Comparison of ENCODE assay signal across 20 cellular contexts in the genomic region with DNA sequence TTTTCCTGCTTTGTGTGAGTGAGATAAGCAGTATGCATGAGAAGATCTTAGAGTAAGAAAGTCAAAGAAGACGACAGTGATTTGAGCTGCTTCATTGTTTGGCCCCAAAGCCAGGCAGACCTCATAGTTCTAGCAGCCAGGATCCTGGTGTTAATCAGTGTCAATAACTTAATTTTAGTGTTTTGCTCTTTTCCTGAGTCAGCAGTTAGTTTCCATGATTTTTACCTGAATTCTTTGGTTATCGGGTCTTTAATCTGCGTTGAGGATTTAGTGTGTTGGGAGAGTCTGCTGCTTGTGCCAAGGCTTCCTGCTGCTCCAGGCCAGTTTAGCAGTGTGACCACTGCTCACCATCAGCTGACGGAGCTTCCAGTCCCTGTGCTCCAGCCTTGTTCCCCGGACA.
DNase-seq lines count a peak whose midpoint lies in the region; ATAC-seq, FAIRE-seq and TF ChIP-seq lines count a peak whose summit lies in the region.
"Had no signal": no experiment of that assay in that cellular context is flagged by ENCODE, and none has a peak within 500 bp of the region (broad histone marks: within the 10 kb centered on the region; RNA-seq: fewer than 3 reads in every experiment).

No MANE protein-coding gene starts in this region.

- in situ Hi-C loops in HepG2 (cut with HindIII; ENCODE audit: extremely low pct_ligation_motif_present, low pct_unique_long_range_greater_than_20kb) = no loop called here

- H2BK120ac ChIP-seq in H1 (replicated peaks; ENCODE audit: low read depth, low read length) = no peak overlapping the region

- no peaks in the 10 kb centered on the region for H3K79me2 ChIP-seq in HepG2 (ENCODE audit: insufficient read depth, low read length)
- H3K79me2 ChIP-seq in H1 (ENCODE audit: control insufficient read depth in 1 of 2, insufficient read depth in 2 of 2, low read length in 2 of 2) = no peaks in the 10 kb centered on the region
- no peaks in the 10 kb centered on the region for H3K79me2 ChIP-seq in neural progenitor cell (ENCODE audit: low read depth)

- H2AK5ac ChIP-seq in H1 (ENCODE audit: low read depth, low read length) = no peak overlapping the region

- H2BK15ac ChIP-seq in H1 (ENCODE audit: low read length) = no peak overlapping the region

- POLR2A ChIA-PET in HepG2 (lab: Yijun Ruan, JAX) (no interaction called here), H1 (lab: Charles Lee; ENCODE audit: partially characterized antibody) (interaction anchor here (1.0 kb wide), 1 partner anchor 9 kb away, joined by 4 read pairs; no protein-coding TSS in a partner anchor)

- H3K4me1 Mint-ChIP-seq in neural progenitor cell = no peaks in the 10 kb centered on the region
- H3K4me1 Mint-ChIP-seq: CD4-positive, alpha-beta memory T cell had no signal

- H2BK20ac ChIP-seq in H1 (ENCODE audit: low read length) = no peak overlapping the region

- no peaks in the 10 kb centered on the region for H3K23me2 ChIP-seq in H1 (ENCODE audit: low read depth, low read length)

- H3K14ac ChIP-seq in H1 (ENCODE audit: insufficient read length) = no peak overlapping the region

- no peak overlapping the region for H3K4me3 ChIP-seq in HepG2 (replicated peaks in 1 of 3; ENCODE audit: insufficient read depth in 1 of 3, low read depth in 2 of 3, low read length in 3 of 3)
- no peak overlapping the region for H3K4me3 ChIP-seq in right lobe of liver
- H3K4me3 ChIP-seq in H1 (ENCODE audit: extremely low read depth in 1 of 4, insufficient read depth in 2 of 4, low read depth in 3 of 4, low read length in 4 of 4) = no peak overlapping the region
- no peak overlapping the region for H3K4me3 ChIP-seq in neural progenitor cell
- H3K4me3 ChIP-seq: GM23248 had no signal

- no peak overlapping the region for H3K27ac ChIP-seq in HepG2 (ENCODE audit: extremely low read length, insufficient read depth, low read length)
- no peak overlapping the region for H3K27ac ChIP-seq in right lobe of liver
- no peak overlapping the region for H3K27ac ChIP-seq in H1 (ENCODE audit: low read depth, low read length)
- no peak overlapping the region for H3K27ac ChIP-seq in neural progenitor cell
- H3K27ac ChIP-seq: 22Rv1, GM23248 had no signal

- H3K4ac ChIP-seq in H1 (replicated peaks; ENCODE audit: insufficient read length, low read depth, low read length) = no peak overlapping the region

- H3K9ac ChIP-seq in HepG2 (ENCODE audit: insufficient read depth, low read depth, low read length) = no peak overlapping the region
- H3K9ac ChIP-seq in H1 (replicated peaks in 1 of 4; ENCODE audit: extremely low read depth in 1 of 4, low read depth in 3 of 4, low read length in 3 of 4) = no peak overlapping the region
- no peak overlapping the region for H3K9ac ChIP-seq in neural progenitor cell
- H3K9ac ChIP-seq: GM23248 had no signal

- BruUV-seq in HepG2 (replicated peaks; lab: Mats Ljungman, UMichigan) = no TSS peak

- no peaks in the 10 kb centered on the region for H4K20me1 ChIP-seq in HepG2 (ENCODE audit: insufficient read depth, low read length)
- no peaks in the 10 kb centered on the region for H4K20me1 ChIP-seq in H1 (replicated peaks in 1 of 2; ENCODE audit: control insufficient read depth in 1 of 2, insufficient read depth in 2 of 2, low read length in 2 of 2)
- H4K20me1 ChIP-seq in neural progenitor cell (ENCODE audit: low read depth) = no peaks in the 10 kb centered on the region

- H3K36me3 Mint-ChIP-seq in neural progenitor cell = peaks cover 18% of the 10 kb centered on the region
- H3K36me3 Mint-ChIP-seq: CD4-positive, alpha-beta memory T cell had no signal

- ATAC-seq in HepG2 (no peak), right lobe of liver (no peak), GM19324 (IDR thresholded peaks at IDR 0.05; ENCODE audit: low FRiP score, unreplicated experiment) (no peak)
- ATAC-seq: HCT116 had no signal

- no peak overlapping the region for H4K5ac ChIP-seq in H1 (ENCODE audit: insufficient read length, low read depth, low read length)

- H3K36me3 ChIP-seq in HepG2 (replicated peaks in 1 of 2; ENCODE audit: control insufficient read depth in 1 of 2, insufficient read depth in 2 of 2, low read length in 2 of 2) (no peaks in the 10 kb centered on the region), right lobe of liver (no peaks in the 10 kb centered on the region), H1 (ENCODE audit: control insufficient read depth in 2 of 4, insufficient read depth in 4 of 4, low read length in 3 of 4) (no peaks in the 10 kb centered on the region), neural progenitor cell (no peaks in the 10 kb centered on the region)

- peaks cover 2% of the 10 kb centered on the region for H3K27me3 Mint-ChIP-seq in neural progenitor cell (ENCODE audit: insufficient read depth, low read depth)

- H2BK5ac ChIP-seq in H1 (ENCODE audit: low read depth, low read length) = no peak overlapping the region

- H3K27me3 ChIP-seq in HepG2 (ENCODE audit: control insufficient read depth in 1 of 2, insufficient read depth in 2 of 2, low read length in 2 of 2) (no peaks in the 10 kb centered on the region), right lobe of liver (no peaks in the 10 kb centered on the region), H1 (replicated peaks in 1 of 4; ENCODE audit: control insufficient read depth in 3 of 4, extremely low read depth in 1 of 4, insufficient read depth in 3 of 4, low read length in 3 of 4) (no peaks in the 10 kb centered on the region), neural progenitor cell (no peaks in the 10 kb centered on the region)

- no peak overlapping the region for H3K56ac ChIP-seq in H1 (replicated peaks; ENCODE audit: insufficient read length, low read depth, low read length)

- no peak overlapping the region for H4K91ac ChIP-seq in H1 (replicated peaks; ENCODE audit: insufficient read length, low read length)

- no peak for DNase-seq in HepG2 (ENCODE audit: low spot score)
- DNase-seq in right lobe of liver = no peak
- DNase-seq in H1 (ENCODE audit: low read depth in 1 of 2, low spot score in 2 of 2) = no peak
- DNase-seq in neural progenitor cell (ENCODE audit: low spot score) = peak; percentile 3
- DNase-seq in kidney tubule cell (ENCODE audit: low spot score) = no peak
- no peak for DNase-seq in T-helper 9 cell
- DNase-seq: ACHN; C1 segment of cervical spinal cord; Calu3; CD4-positive, alpha-beta memory T cell; COR-L47; DMS79 treated with DMSO at 0.1 percent for 48 hours; GF-D8; GM23248; H9 had no signal

- TF ChIP-seq POLR2A in HepG2 (IDR thresholded peaks at IDR 0.05; ENCODE audit: insufficient read depth in 1 of 2, low read depth in 2 of 2, low read length in 2 of 2) (no peak), right lobe of liver (IDR thresholded peaks at IDR 0.05) (no peak), H1 (IDR thresholded peaks at IDR 0.05; ENCODE audit: control extremely low read depth in 1 of 2, low read depth in 2 of 2, low read length in 2 of 2) (no peak)

- intact Hi-C loops in HepG2 (cut with micrococcal nuclease; ENCODE audit: unreplicated experiment) = no loop called here
- intact Hi-C loops in right lobe of liver (cut with DNase I) = no loop called here

- WGBS in HepG2 (ENCODE audit: low lambda C conversion rate) = 60% methylated on average over 3 of the region's 5 CpGs
- 100% methylated on average over 4 of the region's 5 CpGs for WGBS in right lobe of liver (ENCODE audit: insufficient coverage, low coverage, low lambda C conversion rate, missing lambda C conversion rate)
- 75% methylated on average over 5 of the region's 5 CpGs; no CpG with 5 or more reads in 1 of the 2 experiments for WGBS in H1 (ENCODE audit: extremely low coverage in 1 of 2, insufficient coverage in 1 of 2, insufficient read length in 1 of 2, insufficient replicate concordance in 2 of 2, low coverage in 1 of 2, low lambda C conversion rate in 2 of 2, missing lambda C conversion rate in 1 of 2), 2 experiments

- FAIRE-seq in HepG2 (lab: Jason Lieb, UNC) (no peak), H1 (lab: Jason Lieb, UNC) (no peak)
- FAIRE-seq: A204.1, GM12891 had no signal

- H3K23ac ChIP-seq in H1 (ENCODE audit: insufficient read length) = no peak overlapping the region

- H3K4me2 ChIP-seq in HepG2 (ENCODE audit: low read depth, low read length) = no peak overlapping the region
- no peak overlapping the region for H3K4me2 ChIP-seq in H1 (ENCODE audit: insufficient read depth in 1 of 2, low read depth in 2 of 2, low read length in 2 of 2)
- no peak overlapping the region for H3K4me2 ChIP-seq in neural progenitor cell

- TF ChIP-seq EP300 in HepG2 (IDR thresholded peaks at IDR 0.05; ENCODE audit: low read depth in 2 of 2, low read length in 2 of 2) (no peak), HepG2 (CRISPR knock-in tag; IDR thresholded peaks at IDR 0.05; ENCODE audit: borderline replicate concordance) (no peak), H1 (IDR thresholded peaks at IDR 0.05; ENCODE audit: borderline replicate concordance in 1 of 2, low read depth in 2 of 2, low read length in 2 of 2) (no peak)

- no peak overlapping the region for H2AFZ ChIP-seq in HepG2 (ENCODE audit: low read length)
- no peak overlapping the region for H2AFZ ChIP-seq in H1 (ENCODE audit: low read length)
- no peak overlapping the region for H2AFZ ChIP-seq in neural progenitor cell (replicated peaks)
- H2AFZ ChIP-seq: GM23248 had no signal

- TF ChIP-seq RAD21 in HepG2 (CRISPR knock-in tag; IDR thresholded peaks at IDR 0.05) = no peak
- no peak for TF ChIP-seq RAD21 in H1 (IDR thresholded peaks at IDR 0.05 in 1 of 2, conservative IDR thresholded peaks at IDR 0.05 in 1 of 2; ENCODE audit: low read depth in 2 of 2, low read length in 2 of 2)

- H3K9me3 ChIP-seq in HepG2 (ENCODE audit: low read length) = no peaks in the 10 kb centered on the region
- no peaks in the 10 kb centered on the region for H3K9me3 ChIP-seq in right lobe of liver
- no peaks in the 10 kb centered on the region for H3K9me3 ChIP-seq in H1 (ENCODE audit: insufficient read depth in 2 of 2, low read depth in 1 of 2, low read length in 1 of 2)
- no peaks in the 10 kb centered on the region for H3K9me3 ChIP-seq in neural progenitor cell (ENCODE audit: low read depth)

- no peaks in the 10 kb centered on the region for H3F3A ChIP-seq in neural progenitor cell (ENCODE audit: low read depth)

- H3K4me3 Mint-ChIP-seq in neural progenitor cell = no peak overlapping the region
- H3K4me3 Mint-ChIP-seq: CD4-positive, alpha-beta memory T cell; H9 had no signal

- TF ChIP-seq CTCF in HepG2 (CRISPR knock-in tag; IDR thresholded peaks at IDR 0.05) (no peak), right lobe of liver (IDR thresholded peaks at IDR 0.05) (no peak), H1 (IDR thresholded peaks at IDR 0.05; ENCODE audit: control extremely low read depth in 1 of 3, insufficient read depth in 1 of 3, low read depth in 1 of 3, low read length in 3 of 3) (no peak), neural progenitor cell (IDR thresholded peaks at IDR 0.05) (no peak)

- no peaks in the 10 kb centered on the region for H3K79me1 ChIP-seq in H1 (ENCODE audit: low read depth, low read length)

- H3K9me3 Mint-ChIP-seq in neural progenitor cell = peaks cover 2% of the 10 kb centered on the region
- H3K9me3 Mint-ChIP-seq: H9 had no signal

- no peak overlapping the region for H4K8ac ChIP-seq in H1 (ENCODE audit: extremely low read depth, insufficient read depth, low read length)

- no peak overlapping the region for H3K18ac ChIP-seq in H1 (ENCODE audit: extremely low read depth, low read length)

- CTCF ChIA-PET in HepG2 (lab: Yijun Ruan, JAX; ENCODE audit: low intra/inter-chr PET ratio, low total read pairs) = no interaction called here
- CTCF ChIA-PET in H1 (lab: Charles Lee; ENCODE audit: partially characterized antibody) = interaction anchor here (1.4 kb wide), 1 partner anchor 14 kb away, joined by 3 read pairs; no protein-coding TSS in a partner anchor

- H3K4me1 ChIP-seq in HepG2 (ENCODE audit: insufficient read depth, low read length) (no peaks in the 10 kb centered on the region), right lobe of liver (no peaks in the 10 kb centered on the region), H1 (replicated peaks in 1 of 4; ENCODE audit: control insufficient read depth in 3 of 4, insufficient read depth in 4 of 4, low read length in 3 of 4) (no peaks in the 10 kb centered on the region), neural progenitor cell (peaks cover 8% of the 10 kb centered on the region)

- peak overlapping the region; percentile 45; the same call in 1 of the 2 replicates for H2BK12ac ChIP-seq in H1 (ENCODE audit: low read depth, low read length)

- no peak overlapping the region for H3K27ac Mint-ChIP-seq in neural progenitor cell
- H3K27ac Mint-ChIP-seq: CD4-positive, alpha-beta memory T cell had no signal
